Comparison of ENCODE assay signal across 19 cellular contexts in genomic region chrX:131577999-131578734, GRCh38. TPM values are rescaled to one million over a fixed set of nuclear protein-coding genes. Genes with fewer than 3 reads are reported as not detected.
DNase-seq lines count a peak whose midpoint lies in the region; ATAC-seq and TF ChIP-seq lines count a peak whose summit lies in the region.
"Had no signal": no experiment of that assay in that cellular context is flagged by ENCODE, and none has a peak within 500 bp of the region (broad histone marks: within the 10 kb centered on the region; RNA-seq: fewer than 3 reads in every experiment).

No MANE protein-coding gene starts in this region.

- H3K27me3 Mint-ChIP-seq in chondrocyte (ENCODE audit: low read depth) (no peaks in the 10 kb centered on the region), nephron (ENCODE audit: low read depth) (no peaks in the 10 kb centered on the region)

- peaks cover 5% of the 10 kb centered on the region; the same call in 1 of the 2 replicates for H3K4me1 ChIP-seq in ES-I3 (ENCODE audit: insufficient read depth, low read length)
- H3K4me1 ChIP-seq: spleen had no signal

- peak overlapping the region; percentile 78 for H3K9ac ChIP-seq in ES-I3 (ENCODE audit: low read depth, low read length)

- H3K4me3 Mint-ChIP-seq in chondrocyte (ENCODE audit: unreplicated experiment) (peak overlapping the region; percentile 92), nephron (peak overlapping the region; percentile 81 to 91 (median 91))
- H3K4me3 Mint-ChIP-seq: T-helper 1 cell treated with Interleukin-12 subunit alpha and Interleukin-12 subunit beta and Interleukin-4 antibody, amounts not matched to agents 30 μg/mL and 1 μg/mL, for 36 hours had no signal

- H3K36me3 Mint-ChIP-seq in chondrocyte (ENCODE audit: low read depth) (peaks cover 2% of the 10 kb centered on the region), nephron (ENCODE audit: low read depth) (peaks cover 20% of the 10 kb centered on the region)

- ATAC-seq in HG03457 (IDR thresholded peaks at IDR 0.05; ENCODE audit: unreplicated experiment) (no peak), HG02678 (IDR thresholded peaks at IDR 0.05; ENCODE audit: unreplicated experiment) (no peak)

- TF ChIP-seq CTCF in chondrocyte (IDR thresholded peaks at IDR 0.05) (no peak), nephron (IDR thresholded peaks at IDR 0.05; ENCODE audit: unreplicated experiment in 3 of 3) (no peak)

- no peaks in the 10 kb centered on the region for H3K36me3 ChIP-seq in ES-I3 (ENCODE audit: insufficient read depth, low read length)
- H3K36me3 ChIP-seq: spleen, thoracic aorta had no signal

- DNase-seq in NCI-H2227 (lab: John Stamatoyannopoulos, UW; ENCODE audit: unreplicated experiment) (peak; percentile 50), chondrocyte (ENCODE audit: low spot score) (no peak), NCI-H524 (lab: John Stamatoyannopoulos, UW) (no peak), NCI-H1436 (lab: John Stamatoyannopoulos, UW) (no peak)
- DNase-seq: activated CD8-positive, alpha-beta memory T cell treated with anti-CD3 and anti-CD28 coated beads for 24 hours; caudate nucleus; effector CD4-positive, alpha-beta T cell; NCI-H2029 treated with DMSO at 0.1 percent for 48 hours; Right ventricle myocardium superior; spleen had no signal

- H3K27ac Mint-ChIP-seq in chondrocyte (ENCODE audit: unreplicated experiment) (peak overlapping the region; percentile 97), nephron (peak overlapping the region; percentile 91 to 96 (median 94))
- H3K27ac Mint-ChIP-seq: T-helper 1 cell treated with Interleukin-12 subunit alpha and Interleukin-12 subunit beta and Interleukin-4 antibody, amounts not matched to agents 30 μg/mL and 1 μg/mL, for 36 hours had no signal

- H3K9me3 ChIP-seq in ES-I3 (ENCODE audit: control insufficient read depth, insufficient read depth, low read length), result no peaks in the 10 kb centered on the region
- H3K9me3 ChIP-seq: spleen, thoracic aorta had no signal

- peaks cover 44% of the 10 kb centered on the region for H3K4me1 Mint-ChIP-seq in chondrocyte (ENCODE audit: low read depth)
- H3K4me1 Mint-ChIP-seq in nephron, result peaks cover 5% of the 10 kb centered on the region

- peaks cover 5% of the 10 kb centered on the region for H3K9me3 Mint-ChIP-seq in chondrocyte (ENCODE audit: low read depth)
- peaks cover 23% of the 10 kb centered on the region for H3K9me3 Mint-ChIP-seq in nephron
- H3K9me3 Mint-ChIP-seq: T-helper 1 cell treated with Interleukin-12 subunit alpha and Interleukin-12 subunit beta and Interleukin-4 antibody, amounts not matched to agents 30 μg/mL and 1 μg/mL, for 36 hours had no signal

RNA-seq across cellular contexts. Expression of gene OR13H1, which starts 34.3 kb away (rescaled TPM):
- not detected in 3 replicates for total RNA-seq in chondrocyte
- total RNA-seq: liver, myocyte, pulmonary artery endothelial cell, Right ventricle myocardium superior, spleen, thoracic aorta had no signal
